ENCODE assay signal across 17 cellular contexts in genomic region chr2:2332381-2332780, GRCh38. TPM values are rescaled to one million over a fixed set of nuclear protein-coding genes. Genes with fewer than 3 reads are reported as not detected.
A peak's percentile ranks its signal among the peaks of the same experiment; 100 is the strongest.
DNase-seq lines count a peak whose midpoint lies in the region; ATAC-seq, FAIRE-seq and TF ChIP-seq lines count a peak whose summit lies in the region.
"Had no signal": no experiment of that assay in that cellular context is flagged by ENCODE, and none has a peak within 500 bp of the region (broad histone marks: within the 10 kb centered on the region; RNA-seq: fewer than 3 reads in every experiment).

No MANE protein-coding gene starts in this region.

- H3K27ac Mint-ChIP-seq in GM23338, result peak overlapping the region; percentile 95
- H3K27ac Mint-ChIP-seq: type B pancreatic cell had no signal

- H2AFZ ChIP-seq in GM23338, result peak overlapping the region; percentile 3; the same call in 1 of the 2 replicates

- peaks cover 24% of the 10 kb centered on the region; the same call in 2 of the 3 replicates for H3K36me3 Mint-ChIP-seq in GM23338 (ENCODE audit: low read depth)
- H3K36me3 Mint-ChIP-seq: type B pancreatic cell had no signal

- TF ChIP-seq EP300 in tibial nerve (IDR thresholded peaks at IDR 0.05), result no peak

- H3K9me3 ChIP-seq in tibial nerve, result peaks cover 0 to 7% (median 0%) of the 10 kb centered on the region in 4 donors
- H3K9me3 ChIP-seq: pancreas had no signal

- H3K4me3 ChIP-seq in GM23338, result peak overlapping the region; percentile 27; the same call in 1 of the 2 replicates
- H3K4me3 ChIP-seq in tibial nerve, result no peak overlapping the region
- H3K4me3 ChIP-seq: pancreas had no signal

- H3K27ac ChIP-seq in GM23338 (ENCODE audit: low read depth) (peak overlapping the region; percentile 83; the same call in 1 of the 2 replicates), tibial nerve (no peak overlapping the region)
- H3K27ac ChIP-seq: pancreas had no signal

- peaks cover 7% of the 10 kb centered on the region for H3K27me3 Mint-ChIP-seq in GM23338 (ENCODE audit: insufficient read depth, low read depth, poor library complexity)

- peak overlapping the region; percentile 53; the same call in 1 of the 2 replicates for H3K4me2 ChIP-seq in GM23338

- H3K9me3 Mint-ChIP-seq in GM23338, result peaks cover 27% of the 10 kb centered on the region

- 74 to 77% methylated on average over 5 of the region's 5 CpGs for WGBS in tibial nerve, 2 donors

- H3K27me3 ChIP-seq in GM23338 (ENCODE audit: insufficient read depth) (no peaks in the 10 kb centered on the region), tibial nerve (no peaks in the 10 kb centered on the region)
- H3K27me3 ChIP-seq: pancreas had no signal

- no peaks in the 10 kb centered on the region for H4K20me1 ChIP-seq in GM23338 (replicated peaks; ENCODE audit: insufficient read depth)

- TF ChIP-seq CTCF in GM23338 (conservative IDR thresholded peaks at IDR 0.05; ENCODE audit: low read depth in 2 of 2), result no peak
- TF ChIP-seq CTCF in tibial nerve (IDR thresholded peaks at IDR 0.05), result no peak

- H3K4me1 ChIP-seq in GM23338 (ENCODE audit: insufficient read depth) (peaks cover 33% of the 10 kb centered on the region), tibial nerve (no peaks in the 10 kb centered on the region)
- H3K4me1 ChIP-seq: pancreas had no signal

- no peak for ATAC-seq in GM23338
- ATAC-seq: activated CD4-positive, CD25-positive, alpha-beta regulatory T cell treated with anti-CD3 and anti-CD28 coated beads, Interleukin-2, amount 50 U/mL, for 24 hours; activated T-cell treated with anti-CD3 and anti-CD28 coated beads, Interleukin-2, amount 50 U/mL, for 4 hours; stimulated activated naive CD8-positive, alpha-beta T cell treated with anti-CD3 and anti-CD28 coated beads, Interleukin-15, Interleukin-2, amounts not matched to agents 100 U/mL and 50 U/mL, for 24 hours had no signal

- peak overlapping the region; percentile 58; the same call in 2 of the 3 replicates for H3K4me3 Mint-ChIP-seq in GM23338
- H3K4me3 Mint-ChIP-seq: activated T-cell treated with anti-CD3 and anti-CD28 coated beads, Interleukin-2, amount 50 U/mL, for 4 hours; type B pancreatic cell had no signal

- H3F3A ChIP-seq in GM23338 (replicated peaks; ENCODE audit: low read depth), result no peaks in the 10 kb centered on the region

- H3K36me3 ChIP-seq in GM23338 (ENCODE audit: insufficient read depth) (peaks cover 9% of the 10 kb centered on the region; the same call in 1 of the 2 replicates), tibial nerve (no peaks in the 10 kb centered on the region)
- H3K36me3 ChIP-seq: pancreas had no signal

- FAIRE-seq in islet of Langerhans (lab: Jason Lieb, UNC), result peak; percentile 13
- FAIRE-seq: astrocyte, colon, GM18507, pancreas had no signal

- H3K4me1 Mint-ChIP-seq in GM23338, result peaks cover 35% of the 10 kb centered on the region

- no peaks in the 10 kb centered on the region for H3K79me2 ChIP-seq in GM23338 (replicated peaks; ENCODE audit: insufficient read depth)

- no peak for TF ChIP-seq POLR2A in tibial nerve (IDR thresholded peaks at IDR 0.05)

- no peaks in the 10 kb centered on the region for H3K9me2 ChIP-seq in GM23338 (ENCODE audit: insufficient read depth)

- DNase-seq in GM23338 (ENCODE audit: low spot score) (no peak), NCI-H146 treated with DMSO at 0.1 percent for 48 hours (lab: John Stamatoyannopoulos, UW; ENCODE audit: unreplicated experiment) (peak; percentile 76), SK-N-DZ (ENCODE audit: low spot score) (peak; percentile 49), HT-29 (ENCODE audit: low spot score) (no peak), tibial nerve (ENCODE audit: low spot score in 2 of 2) (no peak)
- DNase-seq in activated effector memory CD4-positive, alpha-beta T cell treated with Interleukin-2 at 50 U/mL for 16 hours, result no peak
- DNase-seq: activated naive CD4-positive, alpha-beta T cell treated with anti-CD3 and anti-CD28 coated beads, Interleukin-2, amount 50 U/mL, for 16 hours; activated T-cell treated with anti-CD3 and anti-CD28 coated beads, Interleukin-2, amount 50 U/mL, for 4 hours; EL; pancreas; stimulated activated naive CD8-positive, alpha-beta T cell treated with anti-CD3 and anti-CD28 coated beads, Interleukin-15, Interleukin-2, amounts not matched to agents 100 U/mL and 50 U/mL, for 24 hours had no signal

TF ChIP-seq in GM23338, 12 proteins besides CTCF, POLR2A, EP300 and RAD21:
- TF ChIP-seq JUNB (IDR thresholded peaks at IDR 0.05; ENCODE audit: unreplicated experiment) (no peak), CREB1 (CRISPR knock-in tag; IDR thresholded peaks at IDR 0.05; ENCODE audit: low read depth) (no peak), STAT1 (IDR thresholded peaks at IDR 0.05; ENCODE audit: unreplicated experiment) (no peak)

RNA-seq across cellular contexts. Expression of gene MYT1L, which starts 1.3 kb away (rescaled TPM):
- total RNA-seq in GM23338 (2014; rRNA removed; shearing (Covaris generic)), result 0.08 TPM in 1 of 2 replicates, not detected in the other
- polyA plus RNA-seq in GM23338 (2016; fragmentation: Nextera tagmentation; extraction: Ambion mirVana), result 0.56 TPM in 1 of 2 replicates, not detected in the other
- polyA plus RNA-seq in SK-N-DZ (2014; cell fraction: cytosol; rRNA removed), result 3.5 and 4.4 TPM in 2 replicates
- 18.1 and 18.5 TPM in 2 replicates for polyA plus RNA-seq in SK-N-DZ (2014; cell fraction: nucleus; rRNA removed)
- not detected in 2 replicates for total RNA-seq in HT-29 (2014; rRNA removed; shearing (Covaris generic))
- total RNA-seq in tibial nerve, result not detected
- total RNA-seq: astrocyte had no signal

Comparison
In these comparisons a context has a peak if more than half of its experiments do, and no peak if none do; other contexts are left out.
1. DNase-seq: peak in NCI-H146 treated with DMSO at 0.1 percent for 48 hours (single experiment) and SK-N-DZ (single experiment); none in GM23338 (single experiment), HT-29 (single experiment), tibial nerve (0 of 2) and activated effector memory CD4-positive, alpha-beta T cell treated with Interleukin-2 at 50 U/mL for 16 hours (single experiment).